Comparison of ENCODE assay signal across 8 cellular contexts in the genomic region with DNA sequence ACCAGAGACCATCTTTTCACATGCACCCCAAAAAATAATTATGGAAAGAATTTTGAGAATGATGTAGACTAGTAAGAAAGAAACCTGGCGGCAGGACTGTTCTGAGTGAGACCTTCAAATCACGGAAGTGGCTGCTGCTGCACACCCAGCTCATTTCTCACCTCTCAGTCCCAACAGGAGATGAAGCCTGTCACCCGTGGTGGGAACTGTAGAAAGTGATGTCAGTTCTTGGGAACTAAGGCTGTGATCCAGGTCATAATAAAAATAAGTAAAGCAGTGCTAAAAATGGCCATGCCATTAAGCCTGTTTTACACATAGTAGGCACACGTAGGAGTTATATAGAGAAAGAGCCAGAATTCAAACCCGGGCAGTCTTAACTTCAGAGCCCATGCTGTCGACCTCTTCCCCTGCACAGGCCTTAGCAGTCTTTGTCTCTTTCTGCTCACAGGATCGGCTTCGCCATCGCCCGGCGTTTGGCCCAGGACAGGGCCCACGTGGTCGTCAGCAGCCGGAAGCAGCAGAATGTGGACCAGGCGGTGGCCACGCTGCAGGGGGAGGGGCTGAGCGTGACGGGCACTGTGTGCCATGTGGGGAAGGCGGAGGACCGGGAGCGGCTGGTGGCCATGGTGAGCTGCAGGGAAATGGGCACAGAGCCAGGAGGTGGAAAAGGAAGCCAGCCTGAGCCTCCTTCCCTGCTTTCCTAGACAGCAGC. TPM values are rescaled to one million over a fixed set of nuclear protein-coding genes. Genes with fewer than 3 reads are reported as not detected.
DNase-seq lines count a peak whose midpoint lies in the region; ATAC-seq, FAIRE-seq and TF ChIP-seq lines count a peak whose summit lies in the region.
"Not testable (repeated sequence)": the region's sequence is repeated elsewhere in the genome, so short reads cannot be mapped to it uniquely, and the experiment has no call there.

No MANE protein-coding gene starts in this region.

- intact Hi-C loops in activated T-helper 2 cell treated with anti-CD3 and anti-CD28 coated beads, Interferon-gamma antibody, Interleukin-2, Interleukin-4, amounts not matched to agents 10 μg/mL and 5 μg/mL and 100 μg/mL, durations not matched to agents 14 hours and 24 hours and 36 hours (cut with micrococcal nuclease): loop anchor here (2.0 to 5.0 kb wide), 3 partner anchors 47 to 105 kb away; a partner anchor contains a TSS
- intact Hi-C loops in endothelial cell of umbilical vein (cut with micrococcal nuclease): not testable (repeated sequence)

- dilution Hi-C loops in endothelial cell of umbilical vein (cut with MboI; ENCODE audit: extremely low pct_ligation_motif_present, low sequenced_read_pairs): not testable (repeated sequence)

- not testable (repeated sequence) for H3K36me3 ChIP-seq in Peyer's patch; endothelial cell of umbilical vein (ENCODE audit: control insufficient read depth in 2 of 2, extremely low read depth in 1 of 2, insufficient read depth in 2 of 2, low read length in 2 of 2)

- H3K36me3 Mint-ChIP-seq in activated T-helper 2 cell treated with anti-CD3 and anti-CD28 coated beads, Interferon-gamma antibody, Interleukin-2, Interleukin-4, amounts not matched to agents 10 μg/mL and 5 μg/mL and 100 μg/mL, durations not matched to agents 14 hours and 24 hours and 36 hours (ENCODE audit: low read depth); naive B cell; stimulated activated memory B cell treated with anti-CD40 and anti-IgM and Interleukin-4, amounts not matched to agents 10 μg/mL and 1 μg/mL and 100 μg/mL, for 72 hours: not testable (repeated sequence)

- peak in 1 of 2 donors; percentile 8 for TF ChIP-seq POLR2A in Peyer's patch (IDR thresholded peaks at IDR 0.05)
- not testable (repeated sequence) for TF ChIP-seq POLR2A in endothelial cell of umbilical vein (IDR thresholded peaks at IDR 0.05; ENCODE audit: low read depth, low read length)

- H3K79me2 ChIP-seq in endothelial cell of umbilical vein (ENCODE audit: control insufficient read depth, insufficient read depth, low read length): not testable (repeated sequence)

- not testable (repeated sequence) for H3K9me3 Mint-ChIP-seq in activated T-helper 2 cell treated with anti-CD3 and anti-CD28 coated beads, Interferon-gamma antibody, Interleukin-2, Interleukin-4, amounts not matched to agents 10 μg/mL and 5 μg/mL and 100 μg/mL, durations not matched to agents 14 hours and 24 hours and 36 hours; naive B cell; stimulated activated memory B cell treated with anti-CD40 and anti-IgM and Interleukin-4, amounts not matched to agents 10 μg/mL and 1 μg/mL and 100 μg/mL, for 72 hours

- H3K27ac Mint-ChIP-seq in activated T-helper 2 cell treated with anti-CD3 and anti-CD28 coated beads, Interferon-gamma antibody, Interleukin-2, Interleukin-4, amounts not matched to agents 10 μg/mL and 5 μg/mL and 100 μg/mL, durations not matched to agents 14 hours and 24 hours and 36 hours: peak overlapping the region; percentile 79
- peak overlapping the region in 4 of 6 donors; percentile 57 to 77 (median 68) for H3K27ac Mint-ChIP-seq in naive B cell
- H3K27ac Mint-ChIP-seq in stimulated activated memory B cell treated with anti-CD40 and anti-IgM and Interleukin-4, amounts not matched to agents 10 μg/mL and 1 μg/mL and 100 μg/mL, for 72 hours: peak overlapping the region; percentile 80

- POLR2A ChIA-PET in endothelial cell of umbilical vein (lab: Charles Lee): not testable (repeated sequence)

- not testable (repeated sequence) for H3K4me2 ChIP-seq in endothelial cell of umbilical vein (ENCODE audit: insufficient read depth, low read length)

- DNase-seq in COR-L47 (lab: John Stamatoyannopoulos, UW) (peak; percentile 70), GM19238 (ENCODE audit: insufficient read length, low spot score) (peak; percentile 21), LoVo (ENCODE audit: low spot score) (peak; percentile 26), Peyer's patch (peak in 2 of 3 donors; percentile 69 to 84)
- not testable (repeated sequence) for DNase-seq in activated T-helper 2 cell treated with anti-CD3 and anti-CD28 coated beads, Interferon-gamma antibody, Interleukin-2, Interleukin-4, amounts not matched to agents 10 μg/mL and 5 μg/mL and 100 μg/mL, durations not matched to agents 14 hours and 24 hours and 36 hours (ENCODE audit: low spot score); endothelial cell of umbilical vein (ENCODE audit: low read depth, low spot score); naive B cell

- not testable (repeated sequence) for H3K9me3 ChIP-seq in Peyer's patch; endothelial cell of umbilical vein (replicated peaks; ENCODE audit: control insufficient read depth, insufficient read depth, low read length)

- not testable (repeated sequence) for H3K27me3 Mint-ChIP-seq in activated T-helper 2 cell treated with anti-CD3 and anti-CD28 coated beads, Interferon-gamma antibody, Interleukin-2, Interleukin-4, amounts not matched to agents 10 μg/mL and 5 μg/mL and 100 μg/mL, durations not matched to agents 14 hours and 24 hours and 36 hours (ENCODE audit: low read depth); naive B cell; stimulated activated memory B cell treated with anti-CD40 and anti-IgM and Interleukin-4, amounts not matched to agents 10 μg/mL and 1 μg/mL and 100 μg/mL, for 72 hours

- FAIRE-seq in endothelial cell of umbilical vein (lab: Jason Lieb, UNC): not testable (repeated sequence)

- CTCF ChIA-PET in endothelial cell of umbilical vein (lab: Charles Lee): not testable (repeated sequence)

- peak overlapping the region in 1 of 4 donors; percentile 84 for H3K27ac ChIP-seq in Peyer's patch
- H3K27ac ChIP-seq in endothelial cell of umbilical vein (ENCODE audit: insufficient read depth, low read depth, low read length): not testable (repeated sequence)

- ATAC-seq in naive B cell (ENCODE audit: low read depth in 2 of 2); stimulated activated memory B cell treated with anti-CD40 and anti-IgM and Interleukin-4, amounts not matched to agents 10 μg/mL and 1 μg/mL and 100 μg/mL, for 72 hours: not testable (repeated sequence)

- H3K9ac ChIP-seq in endothelial cell of umbilical vein (replicated peaks; ENCODE audit: extremely low read depth, insufficient read depth, low read length): not testable (repeated sequence)

- H3K4me3 ChIP-seq in Peyer's patch; endothelial cell of umbilical vein (replicated peaks in 1 of 3; ENCODE audit: insufficient read depth in 1 of 3, low read depth in 1 of 3, low read length in 3 of 3): not testable (repeated sequence)

- peaks cover 14% of the 10 kb centered on the region for H3K4me1 Mint-ChIP-seq in activated T-helper 2 cell treated with anti-CD3 and anti-CD28 coated beads, Interferon-gamma antibody, Interleukin-2, Interleukin-4, amounts not matched to agents 10 μg/mL and 5 μg/mL and 100 μg/mL, durations not matched to agents 14 hours and 24 hours and 36 hours (ENCODE audit: low read depth)
- H3K4me1 Mint-ChIP-seq in naive B cell: peaks cover 7 to 25% (median 18%) of the 10 kb centered on the region in 3 donors
- peaks cover 20% of the 10 kb centered on the region for H3K4me1 Mint-ChIP-seq in stimulated activated memory B cell treated with anti-CD40 and anti-IgM and Interleukin-4, amounts not matched to agents 10 μg/mL and 1 μg/mL and 100 μg/mL, for 72 hours

- BruUV-seq in endothelial cell of umbilical vein (replicated peaks; lab: Mats Ljungman, UMichigan): not testable (repeated sequence)

- H3K27me3 ChIP-seq in Peyer's patch; endothelial cell of umbilical vein (ENCODE audit: control insufficient read depth in 2 of 2, insufficient read depth in 2 of 2, low read length in 2 of 2): not testable (repeated sequence)

- H3K4me3 Mint-ChIP-seq in activated T-helper 2 cell treated with anti-CD3 and anti-CD28 coated beads, Interferon-gamma antibody, Interleukin-2, Interleukin-4, amounts not matched to agents 10 μg/mL and 5 μg/mL and 100 μg/mL, durations not matched to agents 14 hours and 24 hours and 36 hours (ENCODE audit: low read depth): peak overlapping the region; percentile 77
- peak overlapping the region in 5 of 8 donors; percentile 75 to 87 (median 82) for H3K4me3 Mint-ChIP-seq in naive B cell
- peak overlapping the region; percentile 82 for H3K4me3 Mint-ChIP-seq in stimulated activated memory B cell treated with anti-CD40 and anti-IgM and Interleukin-4, amounts not matched to agents 10 μg/mL and 1 μg/mL and 100 μg/mL, for 72 hours

- not testable (repeated sequence) for H3K4me1 ChIP-seq in Peyer's patch; endothelial cell of umbilical vein (ENCODE audit: control insufficient read depth, extremely low read depth, insufficient read depth, low read length)

- not testable (repeated sequence) for H4K20me1 ChIP-seq in endothelial cell of umbilical vein (replicated peaks; ENCODE audit: control insufficient read depth, extremely low read depth, insufficient read depth, low read length)

- H2AFZ ChIP-seq in endothelial cell of umbilical vein (ENCODE audit: low read depth, low read length): not testable (repeated sequence)

- H3K9me1 ChIP-seq in endothelial cell of umbilical vein (replicated peaks; ENCODE audit: control insufficient read depth, extremely low read depth, insufficient read depth, low read length): not testable (repeated sequence)

- not testable (repeated sequence) for TF ChIP-seq CTCF in Peyer's patch (IDR thresholded peaks at IDR 0.05); endothelial cell of umbilical vein (IDR thresholded peaks at IDR 0.05; ENCODE audit: extremely low read depth in 1 of 2, insufficient read depth in 1 of 2, low read depth in 1 of 2, low read length in 2 of 2)

RNA-seq across cellular contexts. Expression of a gene that starts 1.2 kb away (rescaled TPM):
- 10 to 100 TPM; 23.1 to 36.1 (median 30.8) TPM for total RNA-seq in Peyer's patch
- 23.9 and 24.9 TPM in 2 replicates for total RNA-seq in activated T-helper 2 cell treated with anti-CD3 and anti-CD28 coated beads, Interferon-gamma antibody, Interleukin-2, Interleukin-4, amounts not matched to agents 10 μg/mL and 5 μg/mL and 100 μg/mL, durations not matched to agents 14 hours and 24 hours and 36 hours
- total RNA-seq in endothelial cell of umbilical vein: 18.5 and 20.7 TPM in 2 replicates
- polyA plus RNA-seq in endothelial cell of umbilical vein: 18.2 and 21.9 TPM in 2 replicates
- 24.0 and 26.1 TPM in 2 replicates for polyA plus RNA-seq in endothelial cell of umbilical vein (2011; cell fraction: cytosol; rRNA removed)
- 11.4 and 15.6 TPM in 2 replicates for polyA plus RNA-seq in endothelial cell of umbilical vein (2011; cell fraction: nucleus; rRNA removed)
- 18.6 and 20.4 TPM in 2 replicates for polyA plus RNA-seq in endothelial cell of umbilical vein (2012)
- polyA minus RNA-seq in endothelial cell of umbilical vein: 10.1 and 12.2 TPM in 2 replicates
- 30.6 TPM for polyA minus RNA-seq in endothelial cell of umbilical vein (2011; cell fraction: cytosol; rRNA and poly(A)+ RNA removed)
- 2.6 and 3.9 TPM in 2 replicates for polyA minus RNA-seq in endothelial cell of umbilical vein (2011; cell fraction: nucleus; rRNA and poly(A)+ RNA removed)
- 10 to 100 TPM in 5 of 6 donors, 1 to 10 TPM in 1; 8.6 to 18.3 (median 16.9) TPM for polyA plus RNA-seq in naive B cell (ENCODE audit: low read depth in 6 of 6)

RNA-seq across cellular contexts. Expression of a gene that starts 36.3 kb away (rescaled TPM):
- total RNA-seq in Peyer's patch (10 to 100 TPM; 52.8 to 77.9 (median 62.4) TPM), endothelial cell of umbilical vein (19.2 and 24.4 TPM in 2 replicates)
- 17.8 and 22.5 TPM in 2 replicates for total RNA-seq in activated T-helper 2 cell treated with anti-CD3 and anti-CD28 coated beads, Interferon-gamma antibody, Interleukin-2, Interleukin-4, amounts not matched to agents 10 μg/mL and 5 μg/mL and 100 μg/mL, durations not matched to agents 14 hours and 24 hours and 36 hours
- polyA plus RNA-seq in endothelial cell of umbilical vein (24.9 and 32.0 TPM in 2 replicates), naive B cell (ENCODE audit: low read depth in 6 of 6) (10 to 100 TPM; 13.3 to 27.0 (median 21.8) TPM)
- 29.1 and 32.5 TPM in 2 replicates for polyA plus RNA-seq in endothelial cell of umbilical vein (2011; cell fraction: cytosol; rRNA removed)
- polyA plus RNA-seq in endothelial cell of umbilical vein (2011; cell fraction: nucleus; rRNA removed): 15.4 and 16.7 TPM in 2 replicates
- 24.4 and 25.2 TPM in 2 replicates for polyA plus RNA-seq in endothelial cell of umbilical vein (2012)
- polyA minus RNA-seq in endothelial cell of umbilical vein: 6.3 and 9.5 TPM in 2 replicates
- polyA minus RNA-seq in endothelial cell of umbilical vein (2011; cell fraction: cytosol; rRNA and poly(A)+ RNA removed): 14.2 TPM
- 4.5 and 5.0 TPM in 2 replicates for polyA minus RNA-seq in endothelial cell of umbilical vein (2011; cell fraction: nucleus; rRNA and poly(A)+ RNA removed)
